Comparison of ENCODE assay signal across 8 cellular contexts in the genomic region with DNA sequence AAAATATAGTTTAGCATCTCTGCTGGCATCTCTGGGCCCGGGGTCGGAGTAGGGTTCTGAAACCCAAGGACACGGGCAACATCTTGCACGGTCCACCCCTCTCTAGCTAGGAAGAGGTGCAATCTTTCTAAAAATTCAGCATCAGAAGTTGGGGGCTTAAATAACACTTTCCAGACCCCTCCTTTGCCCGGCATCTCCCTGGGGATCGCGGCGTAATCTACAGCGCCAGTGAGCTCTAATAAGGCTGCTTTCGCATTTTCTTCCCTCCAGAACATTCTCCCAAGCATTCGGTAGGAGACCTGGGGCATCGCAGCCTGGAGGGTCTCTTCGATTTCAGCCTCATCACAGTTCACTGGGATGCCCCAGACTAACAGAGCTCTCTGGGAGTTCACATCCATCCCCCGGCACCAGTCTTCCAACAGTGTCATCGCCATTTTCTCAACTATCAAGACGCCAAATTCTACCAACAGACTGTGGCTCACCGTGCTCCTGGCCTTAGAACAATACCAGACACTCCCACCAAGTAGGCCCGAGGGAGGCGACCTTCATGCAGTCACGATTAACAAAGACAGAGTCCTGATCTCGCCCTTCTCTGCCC. TPM values are rescaled to one million over a fixed set of nuclear protein-coding genes. Genes with fewer than 3 reads are reported as not detected.
DNase-seq lines count a peak whose midpoint lies in the region; ATAC-seq and TF ChIP-seq lines count a peak whose summit lies in the region.

No MANE protein-coding gene starts in this region.

- ATAC-seq in left lobe of liver: no peak
- ATAC-seq in GM18505 (IDR thresholded peaks at IDR 0.05; ENCODE audit: unreplicated experiment): no peak
- ATAC-seq in HG02642 (IDR thresholded peaks at IDR 0.05; ENCODE audit: poor library complexity, unreplicated experiment): no peak

- H3K9ac ChIP-seq in ES-I3 (ENCODE audit: low read depth, low read length) (peak overlapping the region; percentile 87), muscle layer of colon (ENCODE audit: low read length) (peak overlapping the region; percentile 90)

- H3K36me3 ChIP-seq in ES-I3 (ENCODE audit: insufficient read depth, low read length) (no peaks in the 10 kb centered on the region), KOPT-K1 (ENCODE audit: insufficient read depth, low read length) (peaks cover 27% of the 10 kb centered on the region), muscle layer of colon (ENCODE audit: insufficient read depth, low read length) (peaks cover 21% of the 10 kb centered on the region)

- TF ChIP-seq POLR2A in GM18505 (IDR thresholded peaks at IDR 0.05; ENCODE audit: borderline replicate concordance, extremely low read depth, insufficient read depth, insufficient read length): no peak

- H3K4me3 ChIP-seq in muscle layer of colon (ENCODE audit: low read depth in 1 of 2, low read length in 2 of 2): peak overlapping the region; percentile 94 to 96

- H3K27me3 ChIP-seq in muscle layer of colon (ENCODE audit: control insufficient read depth in 1 of 2, insufficient read depth in 2 of 2, low read length in 2 of 2): no peaks in the 10 kb centered on the region

- H3K9me3 ChIP-seq in ES-I3 (ENCODE audit: control insufficient read depth, insufficient read depth, low read length) (no peaks in the 10 kb centered on the region), KOPT-K1 (ENCODE audit: insufficient read depth, low read length, poor library complexity, severe bottlenecking) (no peaks in the 10 kb centered on the region), muscle layer of colon (ENCODE audit: low read length) (no peaks in the 10 kb centered on the region)

- H3K27ac ChIP-seq in KOPT-K1 (ENCODE audit: low read depth, low read length, poor library complexity, severe bottlenecking) (peak overlapping the region; percentile 73), muscle layer of colon (ENCODE audit: low read depth, low read length) (peak overlapping the region; percentile 84)

- H3K4me1 ChIP-seq in ES-I3 (ENCODE audit: insufficient read depth, low read length) (peaks cover 8% of the 10 kb centered on the region; the same call in 1 of the 2 replicates), muscle layer of colon (ENCODE audit: insufficient read depth, low read length) (peaks cover 21% of the 10 kb centered on the region)

- peak; percentile 64 for DNase-seq in cerebellar cortex (ENCODE audit: low spot score)
- no peak for DNase-seq in SW 1271 (lab: John Stamatoyannopoulos, UW)
- no peak for DNase-seq in left lobe of liver (ENCODE audit: low spot score)

RNA-seq across cellular contexts. Expression of a gene that starts 0.9 kb away (rescaled TPM):
- total RNA-seq in left lobe of liver: 2.3 TPM
